In the genomic region with DNA sequence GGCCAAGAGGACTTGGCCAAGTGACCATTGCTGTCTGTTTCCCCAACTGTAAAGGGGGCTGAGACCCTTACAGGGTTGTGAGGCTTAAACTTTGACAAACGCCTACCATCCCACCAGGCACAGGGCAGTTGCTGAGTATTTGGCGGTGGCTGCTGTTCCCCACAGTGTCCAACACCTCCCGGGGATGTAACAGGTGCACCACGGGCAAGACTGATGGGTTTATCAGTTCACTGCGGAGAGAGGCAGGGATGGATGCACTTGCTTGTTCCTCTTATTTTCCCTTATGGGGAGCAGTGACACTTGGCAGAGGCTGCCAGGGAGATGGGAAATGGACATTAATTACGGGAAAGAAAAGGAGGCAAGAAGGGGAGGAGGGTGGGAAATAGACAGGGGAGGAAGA, we compare ENCODE assay signal across 11 cellular contexts. TPM values are rescaled to one million over a fixed set of nuclear protein-coding genes. Genes with fewer than 3 reads are reported as not detected.
DNase-seq lines count a peak whose midpoint lies in the region; ATAC-seq lines count a peak whose summit lies in the region.
"Not testable (repeated sequence)": the region's sequence is repeated elsewhere in the genome, so short reads cannot be mapped to it uniquely, and the experiment has no call there.
"Had no signal": no experiment of that assay in that cellular context is flagged by ENCODE, and none has a peak within 500 bp of the region (broad histone marks: within the 10 kb centered on the region; RNA-seq: fewer than 3 reads in every experiment).

No MANE protein-coding gene starts in this region.

- H2BK5ac ChIP-seq in trophoblast cell (ENCODE audit: low read depth, low read length, poor library complexity): not testable (repeated sequence)

- H3K27me3 ChIP-seq in ectodermal cell (ENCODE audit: control insufficient read depth, insufficient read depth, low read length, poor library complexity, severe bottlenecking) (peaks cover 71% of the 10 kb centered on the region), trophoblast cell (ENCODE audit: insufficient read depth, low read length) (peaks cover 28% of the 10 kb centered on the region)

- DNase-seq in NCI-H146 (lab: John Stamatoyannopoulos, UW) (peak; percentile 69), left kidney (ENCODE audit: low read depth, low spot score) (peak; percentile 36)
- not testable (repeated sequence) for DNase-seq in T-helper 17 cell; activated naive CD4-positive, alpha-beta T cell treated with anti-CD3 and anti-CD28 coated beads, Interleukin-2, amount 50 U/mL, for 72 hours (ENCODE audit: low spot score in 2 of 2); trophoblast cell

- H3K4me1 ChIP-seq in ES-I3 (ENCODE audit: insufficient read depth, low read length); trophoblast cell (ENCODE audit: control insufficient read depth in 1 of 2, insufficient read depth in 2 of 2, low read length in 2 of 2): not testable (repeated sequence)
- H3K4me1 ChIP-seq in ectodermal cell (ENCODE audit: control insufficient read depth, insufficient read depth, low read length): peaks cover 22% of the 10 kb centered on the region

- peaks cover 33% of the 10 kb centered on the region for H3K27me3 Mint-ChIP-seq in T-helper 17 cell

- peak overlapping the region; percentile 74 for H3K9ac ChIP-seq in ES-I3 (ENCODE audit: low read depth, low read length)
- not testable (repeated sequence) for H3K9ac ChIP-seq in trophoblast cell (ENCODE audit: low read length)

- not testable (repeated sequence) for H3K14ac ChIP-seq in trophoblast cell (ENCODE audit: low read length)

- H3K27ac Mint-ChIP-seq in T-helper 17 cell: peak overlapping the region; percentile 43
- H3K27ac Mint-ChIP-seq in activated naive CD4-positive, alpha-beta T cell treated with anti-CD3 and anti-CD28 coated beads, Interleukin-2, amount 50 U/mL, for 72 hours: peak overlapping the region in 1 of 2 donors; percentile 68

- not testable (repeated sequence) for H2BK12ac ChIP-seq in trophoblast cell (ENCODE audit: low read length)

- not testable (repeated sequence) for H3K23ac ChIP-seq in trophoblast cell (ENCODE audit: low read length)

- H4K8ac ChIP-seq in trophoblast cell (ENCODE audit: low read depth, low read length): not testable (repeated sequence)

- H3K18ac ChIP-seq in trophoblast cell (ENCODE audit: low read length): not testable (repeated sequence)

- H2BK120ac ChIP-seq in trophoblast cell (ENCODE audit: insufficient read depth, low read length, poor library complexity): not testable (repeated sequence)

- H3K4ac ChIP-seq in trophoblast cell (ENCODE audit: low read depth, low read length): not testable (repeated sequence)

- not testable (repeated sequence) for H3K9me3 ChIP-seq in ES-I3 (ENCODE audit: control insufficient read depth, insufficient read depth, low read length); T-helper 17 cell (ENCODE audit: control insufficient read depth, low read length, poor library complexity, severe bottlenecking); ectodermal cell (ENCODE audit: control insufficient read depth, low read length); trophoblast cell (ENCODE audit: insufficient read depth, low read depth, low read length)

- 25 to 33% methylated on average over 6 of the region's 6 CpGs for WGBS in ectodermal cell, 2 experiments
- WGBS in trophoblast cell (ENCODE audit: extremely low coverage, insufficient coverage, insufficient read length): no CpG with 5 or more reads among the region's 6 CpGs

- H2AFZ ChIP-seq in trophoblast cell (ENCODE audit: insufficient read depth, low read length, poor library complexity): peak overlapping the region; percentile 11

- H3K4me3 Mint-ChIP-seq in T-helper 17 cell: peak overlapping the region; percentile 83

- H3K4me3 ChIP-seq in ectodermal cell (ENCODE audit: insufficient read depth, low read depth, low read length): peak overlapping the region; percentile 29
- not testable (repeated sequence) for H3K4me3 ChIP-seq in trophoblast cell (ENCODE audit: low read depth, low read length)

- not testable (repeated sequence) for H3K4me2 ChIP-seq in trophoblast cell (ENCODE audit: low read length)

- not testable (repeated sequence) for ATAC-seq in T-helper 17 cell
- peak; percentile 9 to 31 for ATAC-seq in activated naive CD4-positive, alpha-beta T cell treated with anti-CD3 and anti-CD28 coated beads, Interleukin-2, amount 50 U/mL, for 72 hours

- peaks cover 18% of the 10 kb centered on the region for H3K4me1 Mint-ChIP-seq in T-helper 17 cell

- H4K12ac ChIP-seq in trophoblast cell (ENCODE audit: low read depth, low read length): not testable (repeated sequence)

- not testable (repeated sequence) for H3K27ac ChIP-seq in ectodermal cell (ENCODE audit: insufficient read depth, low read depth, low read length, poor library complexity, severe bottlenecking); trophoblast cell (ENCODE audit: low read depth, low read length)

- not testable (repeated sequence) for H3K79me2 ChIP-seq in trophoblast cell (ENCODE audit: control insufficient read depth, insufficient read depth, low read length, poor library complexity)

- H4K91ac ChIP-seq in trophoblast cell (ENCODE audit: low read depth, low read length): not testable (repeated sequence)

- H3K36me3 Mint-ChIP-seq in T-helper 17 cell (ENCODE audit: low read depth): not testable (repeated sequence)
- H3K36me3 Mint-ChIP-seq in activated naive CD4-positive, alpha-beta T cell treated with anti-CD3 and anti-CD28 coated beads, Interleukin-2, amount 50 U/mL, for 72 hours: peaks cover 5 to 15% of the 10 kb centered on the region in 2 donors

- not testable (repeated sequence) for H2AK5ac ChIP-seq in trophoblast cell (ENCODE audit: low read length)

- H3K79me1 ChIP-seq in trophoblast cell (ENCODE audit: low read length): not testable (repeated sequence)

- not testable (repeated sequence) for H3K36me3 ChIP-seq in ES-I3 (ENCODE audit: insufficient read depth, low read length); ectodermal cell (ENCODE audit: control insufficient read depth, insufficient read depth, low read length); trophoblast cell (ENCODE audit: control insufficient read depth in 1 of 2, insufficient read depth in 2 of 2, low read length in 2 of 2)

- H3K9me3 Mint-ChIP-seq in activated naive CD4-positive, alpha-beta T cell treated with anti-CD3 and anti-CD28 coated beads, Interleukin-2, amount 50 U/mL, for 72 hours: not testable (repeated sequence)

RNA-seq across cellular contexts. Expression of gene ADIPOQ, which starts 16.7 kb away (rescaled TPM):
- total RNA-seq in T-helper 17 cell: not detected
- not detected for total RNA-seq in activated naive CD4-positive, alpha-beta T cell treated with anti-CD3 and anti-CD28 coated beads, Interleukin-2, amount 50 U/mL, for 72 hours
- polyA plus RNA-seq in ectodermal cell (2013, experiment 1 of 4): not detected
- polyA plus RNA-seq in ectodermal cell (2013, experiment 2 of 4): not detected
- polyA plus RNA-seq in ectodermal cell (2013, experiment 3 of 4): not detected
- polyA plus RNA-seq in ectodermal cell (2013, experiment 4 of 4): not detected
- not detected in 2 replicates for polyA plus RNA-seq in trophoblast cell (2013)
- total RNA-seq: frontal cortex, LHCN-M2, prostate gland, RPMI7951 had no signal

RNA-seq across cellular contexts. Expression of gene RFC4, which starts 19.6 kb away (rescaled TPM):
- 10 to 100 TPM; 11.6 to 14.5 TPM for total RNA-seq in T-helper 17 cell
- 100 to 1,000 TPM; 121 to 145 TPM for total RNA-seq in activated naive CD4-positive, alpha-beta T cell treated with anti-CD3 and anti-CD28 coated beads, Interleukin-2, amount 50 U/mL, for 72 hours
- 126 TPM for polyA plus RNA-seq in ectodermal cell (2013, experiment 1 of 4)
- 119 TPM for polyA plus RNA-seq in ectodermal cell (2013, experiment 2 of 4)
- 117 TPM for polyA plus RNA-seq in ectodermal cell (2013, experiment 3 of 4)
- polyA plus RNA-seq in ectodermal cell (2013, experiment 4 of 4): 114 TPM
- polyA plus RNA-seq in trophoblast cell (2013): 41.5 and 43.9 TPM in 2 replicates

RNA-seq across cellular contexts. Expression of gene EIF4A2, which starts 42.5 kb away (rescaled TPM):
- total RNA-seq in T-helper 17 cell: 100 to 1,000 TPM; 874 to 882 TPM
- total RNA-seq in activated naive CD4-positive, alpha-beta T cell treated with anti-CD3 and anti-CD28 coated beads, Interleukin-2, amount 50 U/mL, for 72 hours: 100 to 1,000 TPM; 430 to 499 TPM
- polyA plus RNA-seq in ectodermal cell (2013, experiment 1 of 4): 640 TPM
- polyA plus RNA-seq in ectodermal cell (2013, experiment 2 of 4): 581 TPM
- polyA plus RNA-seq in ectodermal cell (2013, experiment 3 of 4): 572 TPM
- 609 TPM for polyA plus RNA-seq in ectodermal cell (2013, experiment 4 of 4)
- 213 and 217 TPM in 2 replicates for polyA plus RNA-seq in trophoblast cell (2013)

Comparison
In these comparisons a context has a peak if more than half of its experiments do, and no peak if none do; other contexts are left out.
1. RNA of gene RFC4, which starts 19.6 kb away (total RNA-seq): 121 to 145 TPM in activated naive CD4-positive, alpha-beta T cell treated with anti-CD3 and anti-CD28 coated beads, Interleukin-2, amount 50 U/mL, for 72 hours; 11.6 to 14.5 TPM in T-helper 17 cell; every median in the first group is over 4 times any median in the second.